Comparison of ENCODE assay signal across 14 cellular contexts in genomic region chr5:9046756-9047481, GRCh38.
A peak's percentile ranks its signal among the peaks of the same experiment; 100 is the strongest.
DNase-seq lines count a peak whose midpoint lies in the region; TF ChIP-seq lines count a peak whose summit lies in the region.
"Had no signal": no experiment of that assay in that cellular context is flagged by ENCODE, and none has a peak within 500 bp of the region (broad histone marks: within the 10 kb centered on the region; RNA-seq: fewer than 3 reads in every experiment).

No MANE protein-coding gene starts in this region.

- H3K9me3 ChIP-seq in osteoblast (ENCODE audit: low read depth, low read length): no peaks in the 10 kb centered on the region
- H3K9me3 ChIP-seq: uterus had no signal

- H3K9me3 Mint-ChIP-seq in activated T-helper 2 cell treated with anti-CD3 and anti-CD28 coated beads, Interferon-gamma antibody, Interleukin-2, Interleukin-4, amounts not matched to agents 10 μg/mL and 5 μg/mL and 100 μg/mL, durations not matched to agents 14 hours and 24 hours and 36 hours: peaks cover 18% of the 10 kb centered on the region
- H3K9me3 Mint-ChIP-seq: activated CD4-positive, alpha-beta T cell treated with anti-CD3 and anti-CD28 coated beads, Interleukin-2, amount 10 ng/mL, durations not matched to agents 7 days and 5 days; activated naive CD8-positive, alpha-beta T cell treated with anti-CD3 and anti-CD28 coated beads, Interleukin-2, amount 50 U/mL, for 24 hours had no signal

- TF ChIP-seq CTCF in RWPE1 (conservative IDR thresholded peaks at IDR 0.05; ENCODE audit: low read depth) (no peak), fibroblast of mammary gland (conservative IDR thresholded peaks at IDR 0.05; ENCODE audit: control insufficient read depth, insufficient read depth, low read depth, low read length) (no peak), osteoblast (IDR thresholded peaks at IDR 0.05; ENCODE audit: extremely low read depth, low read depth, low read length) (no peak)

- CTCF ChIA-PET in RWPE1 (lab: Yijun Ruan, JAX): no interaction called here

- DNase-seq in GM04503 (ENCODE audit: low read depth) (peak; percentile 99), RWPE1 (ENCODE audit: low spot score) (peak; percentile 73), fibroblast of mammary gland (ENCODE audit: low read depth) (peak; percentile 97), osteoblast (ENCODE audit: insufficient read length, low spot score, missing footprints) (peak; percentile 91), NCI-H345 (lab: John Stamatoyannopoulos, UW) (no peak), occipital lobe (lab: John Stamatoyannopoulos, UW) (no peak)
- no peak for DNase-seq in activated T-helper 2 cell treated with anti-CD3 and anti-CD28 coated beads, Interferon-gamma antibody, Interleukin-2, Interleukin-4, amounts not matched to agents 10 μg/mL and 5 μg/mL and 100 μg/mL, durations not matched to agents 14 hours and 24 hours and 36 hours (ENCODE audit: low spot score)
- DNase-seq in stimulated activated CD8-positive, alpha-beta memory T cell treated with anti-CD3 and anti-CD28 coated beads, Interleukin-4, amount 100 ng/mL, for 48 hours: no peak
- DNase-seq: activated CD4-positive, alpha-beta T cell treated with anti-CD3 and anti-CD28 coated beads, Interleukin-2, amount 10 ng/mL, durations not matched to agents 7 days and 5 days; activated naive CD8-positive, alpha-beta T cell treated with anti-CD3 and anti-CD28 coated beads, Interleukin-2, amount 50 U/mL, for 24 hours; Calu3; glutamatergic neuron; NCI-H187 had no signal

- H3K36me3 ChIP-seq in osteoblast (ENCODE audit: insufficient read depth, low read length): peaks cover 12% of the 10 kb centered on the region
- H3K36me3 ChIP-seq: uterus had no signal

- H3K4me2 ChIP-seq in osteoblast (ENCODE audit: insufficient read depth, low read length): peak overlapping the region; percentile 47

- intact Hi-C loops in activated T-helper 2 cell treated with anti-CD3 and anti-CD28 coated beads, Interferon-gamma antibody, Interleukin-2, Interleukin-4, amounts not matched to agents 10 μg/mL and 5 μg/mL and 100 μg/mL, durations not matched to agents 14 hours and 24 hours and 36 hours (cut with micrococcal nuclease): no loop called here

- H3K4me3 Mint-ChIP-seq in activated T-helper 2 cell treated with anti-CD3 and anti-CD28 coated beads, Interferon-gamma antibody, Interleukin-2, Interleukin-4, amounts not matched to agents 10 μg/mL and 5 μg/mL and 100 μg/mL, durations not matched to agents 14 hours and 24 hours and 36 hours (ENCODE audit: low read depth): no peak overlapping the region
- H3K4me3 Mint-ChIP-seq: activated CD4-positive, alpha-beta T cell treated with anti-CD3 and anti-CD28 coated beads, Interleukin-2, amount 10 ng/mL, durations not matched to agents 7 days and 5 days; activated naive CD8-positive, alpha-beta T cell treated with anti-CD3 and anti-CD28 coated beads, Interleukin-2, amount 50 U/mL, for 24 hours had no signal

- no peaks in the 10 kb centered on the region for H3K36me3 Mint-ChIP-seq in activated T-helper 2 cell treated with anti-CD3 and anti-CD28 coated beads, Interferon-gamma antibody, Interleukin-2, Interleukin-4, amounts not matched to agents 10 μg/mL and 5 μg/mL and 100 μg/mL, durations not matched to agents 14 hours and 24 hours and 36 hours (ENCODE audit: low read depth)

- no peak overlapping the region for H2AFZ ChIP-seq in osteoblast (ENCODE audit: low read length)

- POLR2A ChIA-PET in RWPE1 (lab: Yijun Ruan, JAX; ENCODE audit: low non-redundant PET): no interaction called here

- no peak overlapping the region; the same call in 1 of the 2 replicates for H3K27ac ChIP-seq in RWPE1
- peak overlapping the region; percentile 94 for H3K27ac ChIP-seq in osteoblast (ENCODE audit: low read depth, low read length)
- H3K27ac ChIP-seq: uterus had no signal

- no peak overlapping the region for H3K27ac Mint-ChIP-seq in activated T-helper 2 cell treated with anti-CD3 and anti-CD28 coated beads, Interferon-gamma antibody, Interleukin-2, Interleukin-4, amounts not matched to agents 10 μg/mL and 5 μg/mL and 100 μg/mL, durations not matched to agents 14 hours and 24 hours and 36 hours
- H3K27ac Mint-ChIP-seq: activated CD4-positive, alpha-beta T cell treated with anti-CD3 and anti-CD28 coated beads, Interleukin-2, amount 10 ng/mL, durations not matched to agents 7 days and 5 days; activated naive CD8-positive, alpha-beta T cell treated with anti-CD3 and anti-CD28 coated beads, Interleukin-2, amount 50 U/mL, for 24 hours had no signal

- H3K79me2 ChIP-seq in osteoblast (ENCODE audit: insufficient read depth, low read length): no peaks in the 10 kb centered on the region

- peaks cover 23% of the 10 kb centered on the region for H3K4me1 ChIP-seq in osteoblast (ENCODE audit: insufficient read depth, low read length)
- H3K4me1 ChIP-seq: uterus had no signal

- no peaks in the 10 kb centered on the region for H3K27me3 Mint-ChIP-seq in activated T-helper 2 cell treated with anti-CD3 and anti-CD28 coated beads, Interferon-gamma antibody, Interleukin-2, Interleukin-4, amounts not matched to agents 10 μg/mL and 5 μg/mL and 100 μg/mL, durations not matched to agents 14 hours and 24 hours and 36 hours (ENCODE audit: low read depth)
- H3K27me3 Mint-ChIP-seq: activated CD4-positive, alpha-beta T cell treated with anti-CD3 and anti-CD28 coated beads, Interleukin-2, amount 10 ng/mL, durations not matched to agents 7 days and 5 days; activated naive CD8-positive, alpha-beta T cell treated with anti-CD3 and anti-CD28 coated beads, Interleukin-2, amount 50 U/mL, for 24 hours had no signal

- H3K4me3 ChIP-seq in fibroblast of mammary gland (ENCODE audit: control insufficient read depth, low read depth, low read length) (no peak overlapping the region), osteoblast (ENCODE audit: insufficient read depth, low read length) (no peak overlapping the region)
- H3K4me3 ChIP-seq: uterus had no signal

- H3K27me3 ChIP-seq in osteoblast (ENCODE audit: insufficient read depth, low read length): no peaks in the 10 kb centered on the region
- H3K27me3 ChIP-seq: uterus had no signal

- no peaks in the 10 kb centered on the region for H4K20me1 ChIP-seq in osteoblast (ENCODE audit: insufficient read depth, low read length)

- no peaks in the 10 kb centered on the region for H3K4me1 Mint-ChIP-seq in activated T-helper 2 cell treated with anti-CD3 and anti-CD28 coated beads, Interferon-gamma antibody, Interleukin-2, Interleukin-4, amounts not matched to agents 10 μg/mL and 5 μg/mL and 100 μg/mL, durations not matched to agents 14 hours and 24 hours and 36 hours (ENCODE audit: low read depth)
- H3K4me1 Mint-ChIP-seq: activated CD4-positive, alpha-beta T cell treated with anti-CD3 and anti-CD28 coated beads, Interleukin-2, amount 10 ng/mL, durations not matched to agents 7 days and 5 days; activated naive CD8-positive, alpha-beta T cell treated with anti-CD3 and anti-CD28 coated beads, Interleukin-2, amount 50 U/mL, for 24 hours had no signal

Comparison
In these comparisons a context has a peak if more than half of its experiments do, and no peak if none do; other contexts are left out.
1. DNase-seq: peak in GM04503 (single experiment), RWPE1 (single experiment), fibroblast of mammary gland (single experiment) and osteoblast (single experiment); none in activated T-helper 2 cell treated with anti-CD3 and anti-CD28 coated beads, Interferon-gamma antibody, Interleukin-2, Interleukin-4, amounts not matched to agents 10 μg/mL and 5 μg/mL and 100 μg/mL, durations not matched to agents 14 hours and 24 hours and 36 hours (single experiment), NCI-H345 (single experiment), stimulated activated CD8-positive, alpha-beta memory T cell treated with anti-CD3 and anti-CD28 coated beads, Interleukin-4, amount 100 ng/mL, for 48 hours (single experiment) and occipital lobe (single experiment).